26 cellular contexts compared by ENCODE assay signal in genomic region chr7:129771928-129772479, GRCh38.
A peak's percentile ranks its signal among the peaks of the same experiment; 100 is the strongest.
DNase-seq lines count a peak whose midpoint lies in the region; ATAC-seq and TF ChIP-seq lines count a peak whose summit lies in the region.
"Had no signal": no experiment of that assay in that cellular context is flagged by ENCODE, and none has a peak within 500 bp of the region (broad histone marks: within the 10 kb centered on the region; RNA-seq: fewer than 3 reads in every experiment).

No MANE protein-coding gene starts in this region.

- no peak for TF ChIP-seq CTCF in H9 (conservative IDR thresholded peaks at IDR 0.05)

- H3K27me3 Mint-ChIP-seq in H9 (ENCODE audit: low read depth): peaks cover 36% of the 10 kb centered on the region

- H4K8ac ChIP-seq in H9 (replicated peaks; ENCODE audit: insufficient read length, low read depth, low read length): no peak overlapping the region

- no peak overlapping the region for H3K9ac ChIP-seq in H9 (ENCODE audit: extremely low read depth, insufficient read length, low read length)
- H3K9ac ChIP-seq in iPS-15b (ENCODE audit: low read depth, low read length): no peak overlapping the region

- no peak overlapping the region for H2BK20ac ChIP-seq in H9 (ENCODE audit: low read depth, low read length, poor library complexity, severe bottlenecking)

- WGBS in H9 (ENCODE audit: extremely low coverage, insufficient read length, low lambda C conversion rate): no CpG with 5 or more reads among the region's 18 CpGs

- H3K27ac ChIP-seq in H9 (ENCODE audit: insufficient read length, low read depth, low read length): no peak overlapping the region
- H3K27ac ChIP-seq: gastroesophageal sphincter, right lobe of liver, VCaP had no signal

- H3K23me2 ChIP-seq in H9 (ENCODE audit: insufficient read length, low read depth, low read length, poor library complexity, severe bottlenecking): peaks cover 12% of the 10 kb centered on the region

- H3K4me2 ChIP-seq in H9 (ENCODE audit: insufficient read depth, insufficient read length, low read length): no peak overlapping the region

- H3K27me3 ChIP-seq in H9 (ENCODE audit: insufficient read depth, low read length) (peaks cover 3% of the 10 kb centered on the region; the same call in 1 of the 2 replicates), iPS-15b (ENCODE audit: control insufficient read depth, insufficient read depth, low read length) (peaks cover 21% of the 10 kb centered on the region)
- H3K27me3 ChIP-seq: right lobe of liver had no signal

- peak overlapping the region in 1 of 3 experiments; percentile 93; a peak in 1 of 7 replicates for H3K27ac Mint-ChIP-seq in H9
- H3K27ac Mint-ChIP-seq: activated CD4-positive, alpha-beta T cell treated with anti-CD3 and anti-CD28 coated beads, Interleukin-2, amount 10 ng/mL, durations not matched to agents 24 days and 14 days; activated T-cell treated with anti-CD3 and anti-CD28 coated beads, Interleukin-2, amount 50 U/mL, for 24 hours had no signal

- H2BK5ac ChIP-seq in H9 (ENCODE audit: insufficient read length, low read length): no peak overlapping the region

- no peak overlapping the region for H3K14ac ChIP-seq in H9 (ENCODE audit: insufficient read depth, low read length)

- no peak overlapping the region for H3K18ac ChIP-seq in H9 (ENCODE audit: insufficient read length, low read depth, low read length)

- no peak overlapping the region for H2BK15ac ChIP-seq in H9 (ENCODE audit: low read depth, low read length)

- H3K79me2 ChIP-seq in H9 (ENCODE audit: insufficient read depth, low read length): no peaks in the 10 kb centered on the region; the same call in 1 of the 2 replicates

- H3T11ph ChIP-seq in H9 (ENCODE audit: low read length): no peak overlapping the region

- no peaks in the 10 kb centered on the region for H3K9me3 Mint-ChIP-seq in H9
- H3K9me3 Mint-ChIP-seq: activated CD4-positive, alpha-beta T cell treated with anti-CD3 and anti-CD28 coated beads, Interleukin-2, amount 10 ng/mL, durations not matched to agents 24 days and 14 days; activated T-cell treated with anti-CD3 and anti-CD28 coated beads, Interleukin-2, amount 50 U/mL, for 24 hours; central memory CD8-positive, alpha-beta T cell; naive thymus-derived CD8-positive, alpha-beta T cell; stimulated activated effector memory CD8-positive, alpha-beta T cell treated with anti-CD3 and anti-CD28 coated beads, Interleukin-12 subunit alpha, Interleukin-12 subunit beta, amount 100 ng/mL, for 72 hours had no signal

- H2BK120ac ChIP-seq in H9 (ENCODE audit: low read depth, low read length, poor library complexity, severe bottlenecking): no peak overlapping the region

- H3K9me3 ChIP-seq in H9 (ENCODE audit: control insufficient read depth, low read depth, low read length) (no peaks in the 10 kb centered on the region), iPS-15b (ENCODE audit: control insufficient read depth, insufficient read depth, low read length) (no peaks in the 10 kb centered on the region)
- H3K9me3 ChIP-seq: gastroesophageal sphincter, right lobe of liver had no signal

- H4K91ac ChIP-seq in H9 (ENCODE audit: insufficient read length, low read depth, low read length): no peak overlapping the region

- H3K4me3 ChIP-seq in iPS-15b (ENCODE audit: low read depth, low read length): peak overlapping the region; percentile 37
- H3K4me3 ChIP-seq: gastroesophageal sphincter, right lobe of liver had no signal

- no peak overlapping the region for H3K23ac ChIP-seq in H9 (ENCODE audit: insufficient read length, low read depth, low read length)

- H3K4me3 Mint-ChIP-seq in H9: no peak overlapping the region
- H3K4me3 Mint-ChIP-seq: activated CD4-positive, alpha-beta T cell treated with anti-CD3 and anti-CD28 coated beads, Interleukin-2, amount 10 ng/mL, durations not matched to agents 24 days and 14 days; activated T-cell treated with anti-CD3 and anti-CD28 coated beads, Interleukin-2, amount 50 U/mL, for 24 hours; central memory CD8-positive, alpha-beta T cell; naive thymus-derived CD8-positive, alpha-beta T cell; stimulated activated effector memory CD8-positive, alpha-beta T cell treated with anti-CD3 and anti-CD28 coated beads, Interleukin-12 subunit alpha, Interleukin-12 subunit beta, amount 100 ng/mL, for 72 hours had no signal

- DNase-seq in H9 (peak; percentile 56), NCI-H526 treated with DMSO at 0.1 percent for 48 hours (lab: John Stamatoyannopoulos, UW) (peak; percentile 53), retina (peak; percentile 57), NOMO-1 (lab: John Stamatoyannopoulos, UW; ENCODE audit: unreplicated experiment in 2 of 2) (no peak), NCI-H1436 (lab: John Stamatoyannopoulos, UW) (no peak)
- DNase-seq: activated CD4-positive, alpha-beta T cell treated with anti-CD3 and anti-CD28 coated beads, Interleukin-2, amount 10 ng/mL, durations not matched to agents 24 days and 14 days; activated T-cell treated with anti-CD3 and anti-CD28 coated beads, Interleukin-2, amount 50 U/mL, for 24 hours; Calu3; dermis blood vessel endothelial cell; DND-41; hypothalamus; KBM-7; midbrain; naive thymus-derived CD8-positive, alpha-beta T cell; NCI-H1417; NCI-H2081; Right ventricle myocardium superior; stimulated activated CD4-positive, alpha-beta T cell treated with anti-CD3 and anti-CD28 coated beads, Interleukin-4, amount 100 ng/mL, for 24 hours; trophoblast cell had no signal

- H3K4me1 ChIP-seq in H9 (ENCODE audit: insufficient read depth, low read length) (peaks cover 19% of the 10 kb centered on the region; the same call in 1 of the 2 replicates), iPS-15b (ENCODE audit: control insufficient read depth, insufficient read depth, low read length) (peaks cover 33% of the 10 kb centered on the region)
- H3K4me1 ChIP-seq: gastroesophageal sphincter, right lobe of liver had no signal

- peaks cover 26% of the 10 kb centered on the region for H3K36me3 ChIP-seq in iPS-15b (ENCODE audit: control insufficient read depth, insufficient read depth, low read length)
- H3K36me3 ChIP-seq: gastroesophageal sphincter, right lobe of liver had no signal

- H2BK12ac ChIP-seq in H9 (ENCODE audit: insufficient read length, low read depth, low read length): no peak overlapping the region

- H3K4ac ChIP-seq in H9 (ENCODE audit: low read depth, low read length): no peak overlapping the region

- H3K79me1 ChIP-seq in H9 (ENCODE audit: insufficient read depth, low read depth, low read length, poor library complexity, severe bottlenecking): no peaks in the 10 kb centered on the region

- peaks cover 0 to 15% (median 9%) of the 10 kb centered on the region in 3 experiments; a peak in 3 of 7 replicates for H3K36me3 Mint-ChIP-seq in H9 (ENCODE audit: insufficient read depth in 1 of 3, low read depth in 3 of 3)
- H3K36me3 Mint-ChIP-seq: naive thymus-derived CD8-positive, alpha-beta T cell; stimulated activated effector memory CD8-positive, alpha-beta T cell treated with anti-CD3 and anti-CD28 coated beads, Interleukin-12 subunit alpha, Interleukin-12 subunit beta, amount 100 ng/mL, for 72 hours had no signal

- no peaks in the 10 kb centered on the region for H4K20me1 ChIP-seq in H9 (ENCODE audit: control insufficient read depth, insufficient read depth, insufficient read length)

- no peak for ATAC-seq in GM21360 (IDR thresholded peaks at IDR 0.05; ENCODE audit: unreplicated experiment)
- ATAC-seq: gastroesophageal sphincter; naive thymus-derived CD8-positive, alpha-beta T cell; right lobe of liver; stimulated activated effector memory CD8-positive, alpha-beta T cell treated with anti-CD3 and anti-CD28 coated beads, Interleukin-12 subunit alpha, Interleukin-12 subunit beta, amount 100 ng/mL, for 72 hours had no signal

- peaks cover 60 to 75% of the 10 kb centered on the region in 2 experiments for H3K4me1 Mint-ChIP-seq in H9

- no peak overlapping the region for H4K5ac ChIP-seq in H9 (ENCODE audit: insufficient read length, low read depth, low read length)

- no peak overlapping the region for H2AFZ ChIP-seq in H9 (ENCODE audit: low read length)

- H3K56ac ChIP-seq in H9 (ENCODE audit: insufficient read length, low read depth, low read length): no peak overlapping the region

- no peak overlapping the region for H2AK5ac ChIP-seq in H9 (ENCODE audit: insufficient read length, low read length)

Comparison
In these comparisons a context has a peak if more than half of its experiments do, and no peak if none do; other contexts are left out.
1. DNase-seq: peak in H9 (single experiment), NCI-H526 treated with DMSO at 0.1 percent for 48 hours (single experiment) and retina (single experiment); none in NOMO-1 (0 of 2) and NCI-H1436 (single experiment).